Comparison of ENCODE assay signal across 8 cellular contexts in genomic region chr10:79547128-79547527, GRCh38. TPM values are rescaled to one million over a fixed set of nuclear protein-coding genes. Genes with fewer than 3 reads are reported as not detected.
"Had no signal": no experiment of that assay in that cellular context is flagged by ENCODE, and none has a peak within 500 bp of the region (broad histone marks: within the 10 kb centered on the region; RNA-seq: fewer than 3 reads in every experiment).

No MANE protein-coding gene starts in this region.

RNA-seq across cellular contexts. Expression of gene SFTPA2, which starts 13.1 kb away (rescaled TPM):
- total RNA-seq: activated naive CD4-positive, alpha-beta T cell treated with anti-CD3 and anti-CD28 coated beads for 36 hours; activated T-cell treated with anti-CD3 and anti-CD28 coated beads, Interleukin-2, amount 50 U/mL, for 72 hours; activated T-helper 2 cell treated with anti-CD3 and anti-CD28 coated beads, Interferon-gamma antibody, Interleukin-2, Interleukin-4, amounts not matched to agents 10 μg/mL and 5 μg/mL and 100 μg/mL, durations not matched to agents 14 hours and 24 hours and 36 hours; astrocyte; bronchial epithelial cell; foreskin keratinocyte; gastrocnemius medialis; heart left ventricle had no signal
- polyA plus RNA-seq: foreskin keratinocyte had no signal
